15 cellular contexts compared by ENCODE assay signal in genomic region chr15:23855947-23856346, GRCh38.
A peak's percentile ranks its signal among the peaks of the same experiment; 100 is the strongest.
DNase-seq lines count a peak whose midpoint lies in the region; ATAC-seq and TF ChIP-seq lines count a peak whose summit lies in the region.
"Had no signal": no experiment of that assay in that cellular context is flagged by ENCODE, and none has a peak within 500 bp of the region (broad histone marks: within the 10 kb centered on the region; RNA-seq: fewer than 3 reads in every experiment).

No MANE protein-coding gene starts in this region.

- peak; percentile 62 for TF ChIP-seq CTCF in C4-2B (conservative IDR thresholded peaks at IDR 0.05)
- peak; percentile 45 for TF ChIP-seq CTCF in endodermal cell (conservative IDR thresholded peaks at IDR 0.05)

- WGBS in endodermal cell (ENCODE audit: insufficient coverage in 1 of 2, insufficient read length in 1 of 2), 2 experiments, result 82 to 86% methylated on average over 3 to 4 of the region's 4 CpGs

- peaks cover 20% of the 10 kb centered on the region for H3K9me3 ChIP-seq in endodermal cell (ENCODE audit: control insufficient read depth, low read length)
- H3K9me3 ChIP-seq: BLaER1 treated with 17β-estradiol and CSF1 and Interleukin-3, amounts not matched to agents 10 nM and 100 nM had no signal

- H3K9ac ChIP-seq in endodermal cell (ENCODE audit: extremely low read depth, low read length, poor library complexity, severe bottlenecking), result no peak overlapping the region

- H3K27ac ChIP-seq in C4-2B (no peak overlapping the region), endodermal cell (ENCODE audit: low read depth, low read length) (no peak overlapping the region)

- H3K4me1 Mint-ChIP-seq in endodermal cell, result peaks cover 13% of the 10 kb centered on the region

- H3K9me3 Mint-ChIP-seq in endodermal cell, result peaks cover 48% of the 10 kb centered on the region
- H3K9me3 Mint-ChIP-seq: CD4-positive, alpha-beta T cell had no signal

- ATAC-seq in GM19023 (IDR thresholded peaks at IDR 0.05; ENCODE audit: unreplicated experiment), result no peak
- ATAC-seq: GM12878 had no signal

- no peaks in the 10 kb centered on the region for H3K4me1 ChIP-seq in endodermal cell (ENCODE audit: control insufficient read depth, insufficient read depth, low read length)

- no peaks in the 10 kb centered on the region for H3K27me3 ChIP-seq in endodermal cell (ENCODE audit: control insufficient read depth, insufficient read depth, low read length, poor library complexity, severe bottlenecking)
- H3K27me3 ChIP-seq: BLaER1 treated with 17β-estradiol and CSF1 and Interleukin-3, amounts not matched to agents 10 nM and 100 nM had no signal

- no peak overlapping the region for H3K4me3 ChIP-seq in endodermal cell (ENCODE audit: low read length)
- H3K4me3 ChIP-seq: BLaER1 treated with 17β-estradiol and CSF1 and Interleukin-3, amounts not matched to agents 10 nM and 100 nM; GM12878 had no signal

- H3K4me3 Mint-ChIP-seq in endodermal cell, result no peak overlapping the region
- H3K4me3 Mint-ChIP-seq: CD4-positive, alpha-beta T cell; HFFc6 had no signal

- DNase-seq in HuH-7 (ENCODE audit: low spot score), result peak; percentile 8
- DNase-seq in RPMI8226, result peak; percentile 15
- no peak for DNase-seq in endodermal cell
- DNase-seq in stimulated activated naive CD4-positive, alpha-beta T cell treated with Interleukin-2 at 50 U/mL for 16 hours (lab: John Stamatoyannopoulos, UW), result no peak
- DNase-seq in NCI-H1417 treated with DMSO at 0.1 percent for 48 hours (lab: John Stamatoyannopoulos, UW), result no peak
- DNase-seq: ACHN; CD4-positive, alpha-beta T cell; DMS79; GOT3; HCEC 1CT; HFFc6 had no signal

- no peaks in the 10 kb centered on the region for H3K27me3 Mint-ChIP-seq in endodermal cell (ENCODE audit: insufficient read depth)
- H3K27me3 Mint-ChIP-seq: CD4-positive, alpha-beta T cell had no signal

- no peaks in the 10 kb centered on the region for H3K36me3 ChIP-seq in endodermal cell (ENCODE audit: control insufficient read depth, insufficient read depth, low read length)
- H3K36me3 ChIP-seq: BLaER1 treated with 17β-estradiol and CSF1 and Interleukin-3, amounts not matched to agents 10 nM and 100 nM had no signal

- no peaks in the 10 kb centered on the region for H3K36me3 Mint-ChIP-seq in endodermal cell (ENCODE audit: low read depth)

- no peak overlapping the region for H3K27ac Mint-ChIP-seq in endodermal cell
- H3K27ac Mint-ChIP-seq: CD4-positive, alpha-beta T cell; HFFc6 had no signal

Comparison
In these comparisons a context has a peak if more than half of its experiments do, and no peak if none do; other contexts are left out.
1. DNase-seq: peak in HuH-7 (single experiment) and RPMI8226 (single experiment); none in endodermal cell (single experiment), stimulated activated naive CD4-positive, alpha-beta T cell treated with Interleukin-2 at 50 U/mL for 16 hours (single experiment) and NCI-H1417 treated with DMSO at 0.1 percent for 48 hours (single experiment).